In the genomic region with DNA sequence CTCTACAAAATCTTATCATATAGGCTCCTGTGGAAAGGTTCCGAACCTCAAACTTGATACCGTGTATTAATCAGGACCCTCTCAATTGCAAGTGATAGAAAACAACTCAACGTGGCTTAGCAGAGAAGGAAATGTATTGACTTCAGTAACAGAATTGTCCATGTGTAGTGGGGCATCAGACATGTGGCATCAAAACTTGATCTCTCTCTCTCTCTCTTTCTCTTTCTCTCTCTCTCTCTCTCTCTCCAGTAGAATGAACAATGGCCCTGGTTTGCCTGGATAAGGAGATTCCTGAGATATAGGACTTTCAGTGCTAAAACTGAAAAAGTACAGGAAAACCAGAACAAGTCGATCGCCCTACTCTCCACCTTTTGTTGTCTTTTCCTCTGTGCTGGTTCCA, we compare ENCODE assay signal across 8 cellular contexts.
"Had no signal": no experiment of that assay in that cellular context is flagged by ENCODE, and none has a peak within 500 bp of the region (broad histone marks: within the 10 kb centered on the region; RNA-seq: fewer than 3 reads in every experiment).

No MANE protein-coding gene starts in this region.

- H3K4me1 Mint-ChIP-seq: IgD-negative memory B cell had no signal

- H3K9ac ChIP-seq: KMS-11 had no signal

- H3K4me3 ChIP-seq: K562 had no signal

- H3K27ac ChIP-seq: HL-60, KMS-11 had no signal

- H3K36me3 Mint-ChIP-seq: IgD-negative memory B cell had no signal

- H3K4me3 Mint-ChIP-seq: IgD-negative memory B cell had no signal

- H3K27ac Mint-ChIP-seq: IgD-negative memory B cell had no signal

- H3K4me2 ChIP-seq: KMS-11 had no signal

- FAIRE-seq: HTR-8/SVneo, K562 had no signal

- ATAC-seq: K562 had no signal

- DNase-seq: IMR-90, KBM-7, KG1 had no signal
